Comparison of ENCODE assay signal across 20 cellular contexts in genomic region chr9:72407047-72407446, GRCh38.
"Had no signal": no experiment of that assay in that cellular context is flagged by ENCODE, and none has a peak within 500 bp of the region (broad histone marks: within the 10 kb centered on the region; RNA-seq: fewer than 3 reads in every experiment).

No MANE protein-coding gene starts in this region.

- H3K9me3 ChIP-seq: left ventricle myocardium inferior, lower lobe of right lung, psoas muscle, sigmoid colon had no signal

- H3K36me3 Mint-ChIP-seq: memory B cell; natural killer cell treated with Interleukin-12 subunit alpha and Interleukin-12 subunit beta and Interleukin-15 and Interleukin-18, amount 100 ng/mL, for 72 hours had no signal

- H3K4me3 ChIP-seq: dorsolateral prefrontal cortex, left ventricle myocardium inferior, lower lobe of right lung, psoas muscle, sigmoid colon, skin epidermis had no signal

- DNase-seq: cortex of kidney; dorsolateral prefrontal cortex; effector CD8-positive, alpha-beta T cell; foreskin keratinocyte; head of caudate nucleus; hippocampal formation; islet precursor cell; left cardiac atrium; left ventricle myocardium inferior; lower lobe of right lung; midbrain; psoas muscle; sigmoid colon; stimulated activated naive CD4-positive, alpha-beta T cell treated with Interleukin-2 at 50 U/mL for 16 hours; trophoblast cell had no signal

- ATAC-seq: foreskin keratinocyte; left cardiac atrium; lower lobe of right lung; natural killer cell treated with Interleukin-12 subunit alpha and Interleukin-12 subunit beta and Interleukin-15 and Interleukin-18, amount 100 ng/mL, for 72 hours; psoas muscle had no signal

- FAIRE-seq: urothelium cell line had no signal

- H3K9me3 Mint-ChIP-seq: central memory CD8-positive, alpha-beta T cell; memory B cell; natural killer cell treated with Interleukin-12 subunit alpha and Interleukin-12 subunit beta and Interleukin-15 and Interleukin-18, amount 100 ng/mL, for 72 hours had no signal

- H3K27ac Mint-ChIP-seq: memory B cell; natural killer cell treated with Interleukin-12 subunit alpha and Interleukin-12 subunit beta and Interleukin-15 and Interleukin-18, amount 100 ng/mL, for 72 hours had no signal

- H3K4me3 Mint-ChIP-seq: central memory CD8-positive, alpha-beta T cell; memory B cell; natural killer cell treated with Interleukin-12 subunit alpha and Interleukin-12 subunit beta and Interleukin-15 and Interleukin-18, amount 100 ng/mL, for 72 hours had no signal

- H3K4me1 ChIP-seq: foreskin keratinocyte, left ventricle myocardium inferior, lower lobe of right lung, psoas muscle, sigmoid colon had no signal

- H3K27ac ChIP-seq: dorsolateral prefrontal cortex, foreskin keratinocyte, left ventricle myocardium inferior, lower lobe of right lung, psoas muscle, sigmoid colon had no signal

- H3K36me3 ChIP-seq: left ventricle myocardium inferior, lower lobe of right lung, sigmoid colon had no signal

- H3K4me1 Mint-ChIP-seq: central memory CD8-positive, alpha-beta T cell; memory B cell had no signal

- H3K27me3 ChIP-seq: dorsolateral prefrontal cortex, foreskin keratinocyte, sigmoid colon had no signal

- H3K27me3 Mint-ChIP-seq: central memory CD8-positive, alpha-beta T cell; memory B cell had no signal
